Comparison of ENCODE assay signal across 9 cellular contexts in the genomic region with DNA sequence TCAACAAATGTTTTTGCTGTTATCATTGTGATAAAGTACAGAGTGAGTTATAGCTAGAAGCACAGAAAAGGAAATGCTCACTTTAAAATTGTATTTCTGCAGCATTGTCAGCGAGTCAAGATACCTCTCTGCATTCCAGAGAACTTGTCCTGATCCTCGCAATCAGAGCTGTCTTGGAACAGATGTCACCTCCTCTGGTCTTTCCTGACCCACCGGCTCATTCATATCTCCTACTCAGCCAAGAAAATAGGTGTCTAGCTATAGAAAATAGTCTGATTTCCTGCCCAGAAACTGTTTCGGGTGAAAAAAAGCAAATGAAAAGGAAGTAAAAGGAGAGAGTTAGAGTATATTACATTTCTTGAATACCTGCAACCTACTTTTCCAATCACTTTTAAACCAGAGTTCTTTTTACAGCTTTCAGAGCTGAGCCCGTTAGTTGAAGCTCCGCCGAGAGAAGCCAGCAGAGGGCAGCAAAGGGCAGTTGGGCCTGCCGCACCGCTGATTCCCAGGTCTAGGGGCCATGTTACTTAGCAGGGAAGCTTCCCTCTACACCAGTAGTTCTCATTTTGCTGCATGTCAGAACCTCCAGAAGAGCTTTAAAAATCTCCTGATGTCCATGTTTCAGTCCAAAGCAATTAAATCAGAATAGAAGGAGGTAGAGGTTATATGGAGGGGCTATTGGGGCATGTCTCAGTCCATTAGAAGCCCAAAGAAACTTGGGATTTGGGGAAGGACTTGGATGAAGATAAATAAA.
DNase-seq lines count a peak whose midpoint lies in the region; ATAC-seq and TF ChIP-seq lines count a peak whose summit lies in the region.
"Had no signal": no experiment of that assay in that cellular context is flagged by ENCODE, and none has a peak within 500 bp of the region (broad histone marks: within the 10 kb centered on the region; RNA-seq: fewer than 3 reads in every experiment).

No MANE protein-coding gene starts in this region.

- H3K27ac Mint-ChIP-seq in T-helper 17 cell, result no peak overlapping the region
- H3K27ac Mint-ChIP-seq in stimulated activated naive B cell treated with anti-CD40 and anti-IgM and Interleukin-4, amounts not matched to agents 10 μg/mL and 1 μg/mL and 100 μg/mL, for 72 hours, result no peak overlapping the region
- H3K27ac Mint-ChIP-seq: CD8-positive, alpha-beta T cell had no signal

- DNase-seq in NCI-H2196 (lab: John Stamatoyannopoulos, UW; ENCODE audit: unreplicated experiment) (peak; percentile 20), NCI-H2196 treated with DMSO at 0.1 percent for 48 hours (lab: John Stamatoyannopoulos, UW; ENCODE audit: unreplicated experiment) (no peak), T-helper 17 cell (peak in 1 of 3 donors; percentile 23), dorsolateral prefrontal cortex (peak in 9 of 10 donors; percentile 48 to 70 (median 55)), mesenchymal stem cell (peak; percentile 58)
- DNase-seq in Jurkat, Clone E6-1 (ENCODE audit: low read depth, low spot score), result peak; percentile 36
- peak; percentile 24 for DNase-seq in stimulated activated naive B cell treated with anti-CD40 and anti-IgM and Interleukin-4, amounts not matched to agents 10 μg/mL and 1 μg/mL and 100 μg/mL, for 72 hours

- no peak overlapping the region for H2BK120ac ChIP-seq in mesenchymal stem cell (ENCODE audit: low read depth, low read length)

- H2BK5ac ChIP-seq in mesenchymal stem cell (ENCODE audit: low read depth, low read length, poor library complexity, severe bottlenecking), result no peak overlapping the region

- no peak overlapping the region for H3K9ac ChIP-seq in mesenchymal stem cell (ENCODE audit: low read length)

- no peak overlapping the region for H2AFZ ChIP-seq in mesenchymal stem cell (ENCODE audit: low read depth, low read length)

- H2BK15ac ChIP-seq in mesenchymal stem cell (ENCODE audit: low read depth, poor library complexity, severe bottlenecking), result no peak overlapping the region

- no peak overlapping the region for H2AK5ac ChIP-seq in mesenchymal stem cell (ENCODE audit: low read length, severe bottlenecking)

- intact Hi-C loops in dorsolateral prefrontal cortex (cut with DNase I), result loop anchor here (5.0 to 10.0 kb wide), 2 partner anchors 496 to 683 kb away; no protein-coding TSS in a partner anchor

- H3K23ac ChIP-seq in mesenchymal stem cell (ENCODE audit: low read length in 2 of 2), result no peak overlapping the region

- ATAC-seq in GM21825 (IDR thresholded peaks at IDR 0.05; ENCODE audit: unreplicated experiment), result peak; percentile 87
- ATAC-seq in T-helper 17 cell, result peak; percentile 40
- ATAC-seq in stimulated activated naive B cell treated with anti-CD40 and anti-IgM and Interleukin-4, amounts not matched to agents 10 μg/mL and 1 μg/mL and 100 μg/mL, for 72 hours (replicated peaks), result peak; percentile 73 to 76
- ATAC-seq: CD8-positive, alpha-beta T cell had no signal

- TF ChIP-seq CTCF in dorsolateral prefrontal cortex (IDR thresholded peaks at IDR 0.05 in 54 of 56, conservative IDR thresholded peaks at IDR 0.05 in 2 of 56; ENCODE audit: low read depth in 1 of 56, partially characterized antibody in 56 of 56), result peak; percentile 19 to 79 (median 68)

- peaks cover 0 to 2% of the 10 kb centered on the region in 2 donors for H3K9me3 Mint-ChIP-seq in stimulated activated naive B cell treated with anti-CD40 and anti-IgM and Interleukin-4, amounts not matched to agents 10 μg/mL and 1 μg/mL and 100 μg/mL, for 72 hours
- H3K9me3 Mint-ChIP-seq: CD8-positive, alpha-beta T cell had no signal

- WGBS in mesenchymal stem cell, result 13% methylated on average over 7 of the region's 9 CpGs

- H4K8ac ChIP-seq in mesenchymal stem cell (ENCODE audit: low read length), result no peak overlapping the region

- peaks cover 10% of the 10 kb centered on the region for H3K27me3 Mint-ChIP-seq in T-helper 17 cell
- H3K27me3 Mint-ChIP-seq in stimulated activated naive B cell treated with anti-CD40 and anti-IgM and Interleukin-4, amounts not matched to agents 10 μg/mL and 1 μg/mL and 100 μg/mL, for 72 hours, result no peaks in the 10 kb centered on the region

- H3K14ac ChIP-seq in mesenchymal stem cell (ENCODE audit: low read length in 2 of 2), result no peak overlapping the region

- H3K79me1 ChIP-seq in mesenchymal stem cell (replicated peaks; ENCODE audit: low read length, poor library complexity, severe bottlenecking), result no peaks in the 10 kb centered on the region

- H3K4me1 Mint-ChIP-seq in T-helper 17 cell, result peaks cover 10% of the 10 kb centered on the region
- H3K4me1 Mint-ChIP-seq in stimulated activated naive B cell treated with anti-CD40 and anti-IgM and Interleukin-4, amounts not matched to agents 10 μg/mL and 1 μg/mL and 100 μg/mL, for 72 hours, result peaks cover 7 to 14% of the 10 kb centered on the region in 2 donors

- no peaks in the 10 kb centered on the region for H3K36me3 Mint-ChIP-seq in T-helper 17 cell (ENCODE audit: low read depth)
- no peaks in the 10 kb centered on the region for H3K36me3 Mint-ChIP-seq in stimulated activated naive B cell treated with anti-CD40 and anti-IgM and Interleukin-4, amounts not matched to agents 10 μg/mL and 1 μg/mL and 100 μg/mL, for 72 hours
- H3K36me3 Mint-ChIP-seq: CD8-positive, alpha-beta T cell had no signal

- H3K4me3 ChIP-seq in Jurkat, Clone E6-1 (ENCODE audit: low read length), result no peak overlapping the region
- H3K4me3 ChIP-seq in dorsolateral prefrontal cortex (no peak overlapping the region), mesenchymal stem cell (ENCODE audit: insufficient read depth in 1 of 2, low read depth in 1 of 2, low read length in 2 of 2) (no peak overlapping the region)

- H4K91ac ChIP-seq in mesenchymal stem cell (ENCODE audit: low read length), result no peak overlapping the region

- no peak overlapping the region for H2BK12ac ChIP-seq in mesenchymal stem cell (ENCODE audit: low read length in 2 of 2)

- H3K18ac ChIP-seq in mesenchymal stem cell (ENCODE audit: low read depth in 1 of 2, low read length in 2 of 2), result no peak overlapping the region

- H3K9me3 ChIP-seq in T-helper 17 cell (ENCODE audit: control insufficient read depth, low read length, poor library complexity, severe bottlenecking), result no peaks in the 10 kb centered on the region
- H3K9me3 ChIP-seq in mesenchymal stem cell (ENCODE audit: control insufficient read depth, low read length), result no peaks in the 10 kb centered on the region

- no peak overlapping the region for H3K4ac ChIP-seq in mesenchymal stem cell (ENCODE audit: low read depth in 1 of 2, low read length in 2 of 2)

- no peak overlapping the region for H3K4me3 Mint-ChIP-seq in T-helper 17 cell
- H3K4me3 Mint-ChIP-seq in stimulated activated naive B cell treated with anti-CD40 and anti-IgM and Interleukin-4, amounts not matched to agents 10 μg/mL and 1 μg/mL and 100 μg/mL, for 72 hours, result no peak overlapping the region
- H3K4me3 Mint-ChIP-seq: CD8-positive, alpha-beta T cell had no signal

- H3K27ac ChIP-seq in dorsolateral prefrontal cortex, result peak overlapping the region in 7 of 59 donors; percentile 1 to 35 (median 15)
- no peak overlapping the region for H3K27ac ChIP-seq in mesenchymal stem cell (ENCODE audit: low read length, poor library complexity, severe bottlenecking)

- H3K36me3 ChIP-seq in mesenchymal stem cell (ENCODE audit: control insufficient read depth in 1 of 2, insufficient read depth in 2 of 2, low read depth in 1 of 2, low read length in 2 of 2), result no peaks in the 10 kb centered on the region

- H3K4me1 ChIP-seq in mesenchymal stem cell (ENCODE audit: control insufficient read depth, insufficient read depth, low read depth, low read length), result peaks cover 6% of the 10 kb centered on the region

- no peak overlapping the region for H3K4me2 ChIP-seq in mesenchymal stem cell (ENCODE audit: low read length, poor library complexity, severe bottlenecking)

- H3K27me3 ChIP-seq in dorsolateral prefrontal cortex (no peaks in the 10 kb centered on the region), mesenchymal stem cell (ENCODE audit: control insufficient read depth in 1 of 2, insufficient read depth in 1 of 2, low read length in 2 of 2) (no peaks in the 10 kb centered on the region)
